Comparison of ENCODE assay signal across 24 cellular contexts in the genomic region with DNA sequence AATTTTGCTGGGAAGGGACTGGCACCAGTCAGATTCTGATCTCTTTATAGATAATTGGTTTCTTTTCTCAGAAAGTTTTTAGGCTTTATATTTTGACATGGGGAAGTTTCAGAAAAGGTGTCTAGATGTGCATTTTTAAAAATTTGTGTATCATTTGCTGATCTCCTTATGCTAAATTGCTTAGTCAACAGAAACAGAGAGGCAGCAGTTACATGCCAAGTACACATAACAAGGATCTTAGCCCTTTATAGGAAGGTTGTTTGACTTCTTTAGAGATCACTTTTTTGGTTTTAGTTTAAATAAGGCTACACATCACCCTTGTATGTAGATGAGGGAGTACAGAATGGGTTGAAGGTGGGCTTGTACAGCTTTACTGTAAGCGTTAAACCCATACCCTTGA.
"Had no signal": no experiment of that assay in that cellular context is flagged by ENCODE, and none has a peak within 500 bp of the region (broad histone marks: within the 10 kb centered on the region; RNA-seq: fewer than 3 reads in every experiment).

No MANE protein-coding gene starts in this region.

- H3K79me2 ChIP-seq: parathyroid adenoma had no signal

- H3K9ac ChIP-seq: parathyroid adenoma had no signal

- FAIRE-seq: endothelial cell of umbilical vein had no signal

- H3K27ac Mint-ChIP-seq: dendritic cell treated with granulocyte-macrophage colony-stimulating factor and Interleukin-4, amounts not matched to agents 40 ng/mL and 50 ng/mL, for 4 days; memory B cell; progenitor cell of endocrine pancreas; stimulated activated effector memory CD8-positive, alpha-beta T cell treated with anti-CD3 and anti-CD28 coated beads, Interleukin-12 subunit alpha, Interleukin-12 subunit beta, amount 100 ng/mL, for 72 hours; type B pancreatic cell had no signal

- H3K27me3 ChIP-seq: colonic mucosa, esophagus muscularis mucosa, heart right ventricle, stomach, thyroid gland had no signal

- H3K4me3 Mint-ChIP-seq: dendritic cell treated with granulocyte-macrophage colony-stimulating factor and Interleukin-4, amounts not matched to agents 40 ng/mL and 50 ng/mL, for 4 days; memory B cell; naive thymus-derived CD4-positive, alpha-beta T cell; stimulated activated effector memory CD8-positive, alpha-beta T cell treated with anti-CD3 and anti-CD28 coated beads, Interleukin-12 subunit alpha, Interleukin-12 subunit beta, amount 100 ng/mL, for 72 hours; type B pancreatic cell had no signal

- H3K36me3 Mint-ChIP-seq: stimulated activated effector memory CD8-positive, alpha-beta T cell treated with anti-CD3 and anti-CD28 coated beads, Interleukin-12 subunit alpha, Interleukin-12 subunit beta, amount 100 ng/mL, for 72 hours; type B pancreatic cell had no signal

- H3K9me3 ChIP-seq: colonic mucosa, esophagus muscularis mucosa, heart right ventricle, stomach, thyroid gland had no signal

- H3K4me1 ChIP-seq: colonic mucosa, parathyroid adenoma, thyroid gland had no signal

- H3K27me3 Mint-ChIP-seq: dendritic cell treated with granulocyte-macrophage colony-stimulating factor and Interleukin-4, amounts not matched to agents 40 ng/mL and 50 ng/mL, for 4 days; memory B cell; type B pancreatic cell had no signal

- H3K27ac ChIP-seq: colonic mucosa, esophagus muscularis mucosa, heart right ventricle, parathyroid adenoma, stomach, thyroid gland had no signal

- ATAC-seq: heart right ventricle; naive thymus-derived CD4-positive, alpha-beta T cell; sciatic nerve; stimulated activated effector memory CD8-positive, alpha-beta T cell treated with anti-CD3 and anti-CD28 coated beads, Interleukin-12 subunit alpha, Interleukin-12 subunit beta, amount 100 ng/mL, for 72 hours had no signal

- H3K9me3 Mint-ChIP-seq: dendritic cell treated with granulocyte-macrophage colony-stimulating factor and Interleukin-4, amounts not matched to agents 40 ng/mL and 50 ng/mL, for 4 days; type B pancreatic cell had no signal

- DNase-seq: colonic mucosa; effector CD8-positive, alpha-beta T cell; foreskin melanocyte; glutamatergic neuron; heart right ventricle; hippocampal formation; islet precursor cell; midbrain; naive thymus-derived CD4-positive, alpha-beta T cell; stimulated activated CD4-positive, alpha-beta T cell treated with anti-CD3 and anti-CD28 coated beads, Interleukin-2, amount 100 ng/mL, for 24 hours; stimulated activated CD4-positive, alpha-beta T cell treated with anti-CD3 and anti-CD28 coated beads, Interleukin-4, amount 100 ng/mL, for 24 hours; stimulated activated naive CD4-positive, alpha-beta T cell treated with Interleukin-2 at 50 U/mL for 16 hours; stomach; thyroid gland had no signal

- H3K4me3 ChIP-seq: colonic mucosa, esophagus muscularis mucosa, heart right ventricle, lung, stomach, thyroid gland had no signal

- H2AFZ ChIP-seq: parathyroid adenoma had no signal

- H3K36me3 ChIP-seq: colonic mucosa, esophagus muscularis mucosa, heart right ventricle, stomach, thyroid gland had no signal
